In genomic region chr17:68579194-68579900, GRCh38 we compare ENCODE assay signal across 1 cellular context.
TF ChIP-seq lines count a peak whose summit lies in the region.

No MANE protein-coding gene starts in this region.

TF ChIP-seq in HepG2, 621 proteins besides CTCF, POLR2A, EP300 and RAD21 (continued from another document):
- TF ChIP-seq ZNF142 (CRISPR knock-in tag; IDR thresholded peaks at IDR 0.05) (no peak), KDM4B (CRISPR knock-in tag; IDR thresholded peaks at IDR 0.05) (no peak), NR2F1 (CRISPR knock-in tag; IDR thresholded peaks at IDR 0.05) (no peak), NKX3-1 (CRISPR knock-in tag; IDR thresholded peaks at IDR 0.05) (no peak), SYNCRIP (IDR thresholded peaks at IDR 0.05; ENCODE audit: insufficient read depth, low read depth, low read length) (no peak), REXO4 (CRISPR knock-in tag; IDR thresholded peaks at IDR 0.05; ENCODE audit: borderline replicate concordance) (no peak), ELF3 (CRISPR knock-in tag; IDR thresholded peaks at IDR 0.05) (no peak), DMTF1 (CRISPR knock-in tag; IDR thresholded peaks at IDR 0.05) (no peak), ZNF775 (CRISPR knock-in tag; IDR thresholded peaks at IDR 0.05; ENCODE audit: borderline replicate concordance) (no peak), FOSL2 (CRISPR knock-in tag; IDR thresholded peaks at IDR 0.05) (peak; percentile 67), ZNF333 (CRISPR knock-in tag; IDR thresholded peaks at IDR 0.05; ENCODE audit: borderline replicate concordance) (peak; percentile 100), GABPB1 (CRISPR knock-in tag; IDR thresholded peaks at IDR 0.05) (no peak), HDAC6 (IDR thresholded peaks at IDR 0.05; ENCODE audit: low read depth, low read length) (no peak), REST (IDR thresholded peaks at IDR 0.05; ENCODE audit: borderline replicate concordance in 1 of 2, low read depth in 1 of 2, low read length in 2 of 2) (no peak), ZNF800 (CRISPR knock-in tag; IDR thresholded peaks at IDR 0.05) (no peak), USF2 (IDR thresholded peaks at IDR 0.05; ENCODE audit: low read depth, low read length) (no peak), USF2 (CRISPR knock-in tag; IDR thresholded peaks at IDR 0.05; ENCODE audit: borderline replicate concordance) (0 out of 2 replicates have a peak, but pooled peaks have one; percentile 19), MIXL1 (CRISPR knock-in tag; IDR thresholded peaks at IDR 0.05) (0 out of 2 replicates have a peak, but pooled peaks have one; percentile 9), ZNF75D (CRISPR knock-in tag; IDR thresholded peaks at IDR 0.05; ENCODE audit: borderline replicate concordance) (no peak), ZNF570 (CRISPR knock-in tag; IDR thresholded peaks at IDR 0.05; ENCODE audit: borderline replicate concordance) (no peak), ZNF788 (CRISPR knock-in tag; IDR thresholded peaks at IDR 0.05; ENCODE audit: borderline replicate concordance) (no peak), FUBP1 (CRISPR knock-in tag; IDR thresholded peaks at IDR 0.05; ENCODE audit: borderline replicate concordance) (no peak), SNRNP70 (IDR thresholded peaks at IDR 0.05; ENCODE audit: low read depth, low read length) (no peak), ZXDC (CRISPR knock-in tag; IDR thresholded peaks at IDR 0.05) (no peak), HNF4A (CRISPR knock-in tag; IDR thresholded peaks at IDR 0.05) (peak; percentile 40), NR2C2 (CRISPR knock-in tag; IDR thresholded peaks at IDR 0.05; ENCODE audit: borderline replicate concordance) (no peak), ZNF781 (CRISPR knock-in tag; IDR thresholded peaks at IDR 0.05; ENCODE audit: borderline replicate concordance, not compliant biosample characterization) (peak; percentile 26), ADNP (CRISPR knock-in tag; IDR thresholded peaks at IDR 0.05) (no peak), MED1 (CRISPR knock-in tag; IDR thresholded peaks at IDR 0.05) (no peak), SATB2 (CRISPR knock-in tag; IDR thresholded peaks at IDR 0.05) (no peak), HOMEZ (CRISPR knock-in tag; IDR thresholded peaks at IDR 0.05; ENCODE audit: low read depth) (peak; percentile 12; the same call in 1 of the 2 replicates), NFRKB (IDR thresholded peaks at IDR 0.05) (no peak), MEIS2 (CRISPR knock-in tag; IDR thresholded peaks at IDR 0.05) (no peak)
